ENCODE assay signal across 1 cellular context in the genomic region with DNA sequence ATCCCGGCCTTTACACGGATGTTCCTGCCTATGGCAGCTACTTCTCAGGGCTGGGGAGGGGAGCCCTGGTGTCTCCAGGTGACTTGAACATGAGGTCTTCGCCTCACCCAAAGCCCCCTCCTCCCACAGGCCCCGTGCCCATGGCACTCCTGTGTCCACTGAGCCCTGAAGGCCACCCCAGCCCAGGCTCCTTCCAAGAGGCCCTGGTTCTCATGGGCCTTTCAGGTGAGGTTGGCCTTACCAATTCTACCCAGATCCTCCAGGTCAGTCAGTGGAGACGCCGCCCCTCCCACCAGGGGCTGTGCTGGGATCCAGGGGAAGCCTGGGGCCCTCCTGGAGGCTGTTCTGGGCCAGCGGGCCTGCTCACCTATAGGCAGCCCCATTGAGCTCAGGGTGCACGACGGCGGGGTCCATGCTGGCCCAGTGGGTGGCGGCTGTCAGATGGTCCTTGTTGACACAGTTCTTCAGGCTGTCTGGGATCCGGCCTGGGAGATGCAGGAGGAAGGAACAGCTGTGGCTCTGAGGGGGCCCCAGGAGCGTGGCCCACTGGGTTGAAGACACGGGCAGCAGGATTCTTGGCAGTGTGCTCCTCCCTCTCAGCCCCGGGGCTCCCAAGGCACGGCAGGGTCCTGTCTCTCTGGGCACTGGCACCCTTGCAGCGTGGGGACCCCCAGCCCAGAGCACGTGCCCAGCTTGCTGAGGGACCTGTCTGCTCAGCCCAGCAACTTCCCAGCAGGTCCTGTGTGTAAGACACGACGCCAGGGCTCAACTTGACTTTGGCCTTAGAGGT.
TF ChIP-seq lines count a peak whose summit lies in the region.

No MANE protein-coding gene starts in this region.

TF ChIP-seq in IMR-90, 13 proteins besides CTCF, POLR2A, EP300 and RAD21:
- no peak for TF ChIP-seq MAFK (IDR thresholded peaks at IDR 0.05; ENCODE audit: low read depth, low read length)
- TF ChIP-seq BHLHE40 (IDR thresholded peaks at IDR 0.05; ENCODE audit: low read depth, low read length): no peak
- TF ChIP-seq, protein P1, sequence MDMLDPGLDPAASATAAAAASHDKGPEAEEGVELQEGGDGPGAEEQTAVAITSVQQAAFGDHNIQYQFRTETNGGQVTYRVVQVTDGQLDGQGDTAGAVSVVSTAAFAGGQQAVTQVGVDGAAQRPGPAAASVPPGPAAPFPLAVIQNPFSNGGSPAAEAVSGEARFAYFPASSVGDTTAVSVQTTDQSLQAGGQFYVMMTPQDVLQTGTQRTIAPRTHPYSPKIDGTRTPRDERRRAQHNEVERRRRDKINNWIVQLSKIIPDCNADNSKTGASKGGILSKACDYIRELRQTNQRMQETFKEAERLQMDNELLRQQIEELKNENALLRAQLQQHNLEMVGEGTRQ (IDR thresholded peaks at IDR 0.05; ENCODE audit: low read depth, low read length): no peak
- no peak for TF ChIP-seq CHD1 (IDR thresholded peaks at IDR 0.05; ENCODE audit: low read depth, low read length)
- TF ChIP-seq RFX5 (IDR thresholded peaks at IDR 0.05; ENCODE audit: low read depth, low read length): no peak
- TF ChIP-seq, protein P2, sequence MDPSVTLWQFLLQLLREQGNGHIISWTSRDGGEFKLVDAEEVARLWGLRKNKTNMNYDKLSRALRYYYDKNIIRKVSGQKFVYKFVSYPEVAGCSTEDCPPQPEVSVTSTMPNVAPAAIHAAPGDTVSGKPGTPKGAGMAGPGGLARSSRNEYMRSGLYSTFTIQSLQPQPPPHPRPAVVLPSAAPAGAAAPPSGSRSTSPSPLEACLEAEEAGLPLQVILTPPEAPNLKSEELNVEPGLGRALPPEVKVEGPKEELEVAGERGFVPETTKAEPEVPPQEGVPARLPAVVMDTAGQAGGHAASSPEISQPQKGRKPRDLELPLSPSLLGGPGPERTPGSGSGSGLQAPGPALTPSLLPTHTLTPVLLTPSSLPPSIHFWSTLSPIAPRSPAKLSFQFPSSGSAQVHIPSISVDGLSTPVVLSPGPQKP (IDR thresholded peaks at IDR 0.05; ENCODE audit: borderline replicate concordance, low read depth, low read length): no peak
- TF ChIP-seq SMC3 (IDR thresholded peaks at IDR 0.05; ENCODE audit: low read depth, low read length): no peak
- TF ChIP-seq CEBPB (IDR thresholded peaks at IDR 0.05; ENCODE audit: low read depth, low read length): no peak
- no peak for TF ChIP-seq RCOR1 (IDR thresholded peaks at IDR 0.05; ENCODE audit: insufficient replicate concordance, low read length)
- TF ChIP-seq MAZ (IDR thresholded peaks at IDR 0.05; ENCODE audit: borderline replicate concordance, low read depth, low read length): no peak
- no peak for TF ChIP-seq MXI1 (IDR thresholded peaks at IDR 0.05; ENCODE audit: borderline replicate concordance, low read depth, low read length)
- TF ChIP-seq FOS (IDR thresholded peaks at IDR 0.05; ENCODE audit: low read depth, low read length): no peak
- TF ChIP-seq NFE2L2 (IDR thresholded peaks at IDR 0.05; ENCODE audit: low read depth, low read length): no peak
